In the genomic region with DNA sequence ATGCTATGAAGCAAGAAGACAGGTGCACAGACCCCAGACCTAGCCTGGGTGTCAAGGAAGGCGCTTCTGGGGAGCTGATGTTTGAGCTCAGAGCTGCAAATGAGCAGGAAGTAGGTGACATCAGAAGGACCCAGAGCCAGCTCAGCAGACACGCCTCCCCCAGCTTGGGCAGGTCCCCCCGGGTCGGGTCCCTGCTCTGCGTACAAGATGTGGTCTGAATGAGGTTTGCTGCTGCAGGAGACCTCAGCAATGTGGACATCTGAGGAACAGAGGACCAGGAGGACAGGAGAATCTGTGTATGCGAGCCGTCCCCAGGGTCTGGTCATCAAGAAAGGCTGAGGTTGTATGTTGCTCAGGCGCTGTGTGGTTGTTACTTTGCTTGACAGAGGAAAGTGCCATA, we compare ENCODE assay signal across 32 cellular contexts. TPM values are rescaled to one million over a fixed set of nuclear protein-coding genes. Genes with fewer than 3 reads are reported as not detected.
"Had no signal": no experiment of that assay in that cellular context is flagged by ENCODE, and none has a peak within 500 bp of the region (broad histone marks: within the 10 kb centered on the region; RNA-seq: fewer than 3 reads in every experiment).

No MANE protein-coding gene starts in this region.

- H3K9me3 ChIP-seq: adrenal gland, body of pancreas, breast epithelium, MG63, Peyer's patch, SJSA1, SK-N-SH had no signal

- H3K4me3 Mint-ChIP-seq: activated CD4-positive, alpha-beta T cell treated with anti-CD3 and anti-CD28 coated beads, Interleukin-2, amount 10 ng/mL, durations not matched to agents 24 days and 14 days; activated CD8-positive, alpha-beta T cell treated with anti-CD3 and anti-CD28 coated beads for 36 hours; activated naive CD4-positive, alpha-beta T cell treated with anti-CD3 and anti-CD28 coated beads for 36 hours; activated T-cell treated with anti-CD3 and anti-CD28 coated beads, Interleukin-2, amount 50 U/mL, for 4 hours; activated T-helper 1 cell treated with anti-CD3 and anti-CD28 coated beads, Interleukin-12 subunit alpha, Interleukin-12 subunit beta, Interleukin-2, Interleukin-4 antibody, amounts not matched to agents 30 ng/mL and 10 ng/mL and 1 ng/mL, durations not matched to agents 14 hours and 24 hours and 36 hours; T-helper 1 cell treated with Interleukin-12 subunit alpha and Interleukin-12 subunit beta and Interleukin-4 antibody, amounts not matched to agents 30 μg/mL and 1 μg/mL, for 36 hours; T-helper 2 cell treated with Interferon-gamma antibody and Interleukin-4, amounts not matched to agents 5 μg/mL and 100 μg/mL, for 36 hours had no signal

- H3K4me1 ChIP-seq: adrenal gland, breast epithelium, SJSA1 had no signal

- H3K27ac ChIP-seq: adrenal gland, body of pancreas, breast epithelium, Peyer's patch, SJSA1 had no signal

- H3K27ac Mint-ChIP-seq: activated CD4-positive, alpha-beta T cell treated with anti-CD3 and anti-CD28 coated beads, Interleukin-2, amount 10 ng/mL, durations not matched to agents 24 days and 14 days; activated CD8-positive, alpha-beta T cell treated with anti-CD3 and anti-CD28 coated beads for 36 hours; activated naive CD4-positive, alpha-beta T cell treated with anti-CD3 and anti-CD28 coated beads for 36 hours; activated naive CD4-positive, alpha-beta T cell treated with anti-CD3 and anti-CD28 coated beads, Interleukin-2, amount 50 U/mL, for 72 hours; activated T-helper 1 cell treated with anti-CD3 and anti-CD28 coated beads, Interleukin-12 subunit alpha, Interleukin-12 subunit beta, Interleukin-2, Interleukin-4 antibody, amounts not matched to agents 30 ng/mL and 10 ng/mL and 1 ng/mL, durations not matched to agents 14 hours and 24 hours and 36 hours; T-helper 1 cell treated with Interleukin-12 subunit alpha and Interleukin-12 subunit beta and Interleukin-4 antibody, amounts not matched to agents 30 μg/mL and 1 μg/mL, for 36 hours; T-helper 2 cell treated with Interferon-gamma antibody and Interleukin-4, amounts not matched to agents 5 μg/mL and 100 μg/mL, for 36 hours had no signal

- DNase-seq: activated CD4-positive, alpha-beta T cell treated with anti-CD3 and anti-CD28 coated beads, Interleukin-2, amount 10 ng/mL, durations not matched to agents 24 days and 14 days; activated CD4-positive, alpha-beta T cell treated with anti-CD3 and anti-CD28 coated beads, Interleukin-2, amount 50 U/mL, for 4 hours; activated CD8-positive, alpha-beta T cell treated with anti-CD3 and anti-CD28 coated beads for 36 hours; activated gamma-delta T cell treated with Interleukin-2 at 50 U/mL for 16 hours; activated naive CD4-positive, alpha-beta T cell treated with anti-CD3 and anti-CD28 coated beads for 36 hours; activated T-cell treated with anti-CD3 and anti-CD28 coated beads, Interleukin-2, amount 50 U/mL, for 4 hours; adrenal gland; body of pancreas; Karpas-422; KBM-7; MG63; NCI-H1048; NCI-H1105 treated with DMSO at 0.1 percent for 48 hours; NCI-H1436; NCI-H1694; NCI-H1930; NCI-H2081 treated with DMSO at 0.1 percent for 48 hours; NCI-H226; NCI-H446 treated with DMSO at 0.1 percent for 48 hours; NCI-H524; NCI-H69; Peyer's patch; RPMI8226; SHP77 treated with DMSO at 0.1 percent for 48 hours; SK-N-SH had no signal

- H3K9me3 Mint-ChIP-seq: activated CD4-positive, alpha-beta T cell treated with anti-CD3 and anti-CD28 coated beads, Interleukin-2, amount 10 ng/mL, durations not matched to agents 24 days and 14 days; activated CD8-positive, alpha-beta T cell treated with anti-CD3 and anti-CD28 coated beads for 36 hours; activated naive CD4-positive, alpha-beta T cell treated with anti-CD3 and anti-CD28 coated beads for 36 hours; activated T-cell treated with anti-CD3 and anti-CD28 coated beads, Interleukin-2, amount 50 U/mL, for 4 hours; activated T-helper 1 cell treated with anti-CD3 and anti-CD28 coated beads, Interleukin-12 subunit alpha, Interleukin-12 subunit beta, Interleukin-2, Interleukin-4 antibody, amounts not matched to agents 30 ng/mL and 10 ng/mL and 1 ng/mL, durations not matched to agents 14 hours and 24 hours and 36 hours; T-helper 1 cell treated with Interleukin-12 subunit alpha and Interleukin-12 subunit beta and Interleukin-4 antibody, amounts not matched to agents 30 μg/mL and 1 μg/mL, for 36 hours; T-helper 2 cell treated with Interferon-gamma antibody and Interleukin-4, amounts not matched to agents 5 μg/mL and 100 μg/mL, for 36 hours had no signal

- H3K36me3 ChIP-seq: adrenal gland, breast epithelium, MG63, Peyer's patch, SJSA1 had no signal

- H3K36me3 Mint-ChIP-seq: activated naive CD4-positive, alpha-beta T cell treated with anti-CD3 and anti-CD28 coated beads, Interleukin-2, amount 50 U/mL, for 72 hours had no signal

- H3K4me1 Mint-ChIP-seq: activated CD4-positive, alpha-beta T cell treated with anti-CD3 and anti-CD28 coated beads, Interleukin-2, amount 10 ng/mL, durations not matched to agents 24 days and 14 days had no signal

- H3K27me3 Mint-ChIP-seq: activated CD4-positive, alpha-beta T cell treated with anti-CD3 and anti-CD28 coated beads, Interleukin-2, amount 10 ng/mL, durations not matched to agents 24 days and 14 days had no signal

- H3K4me3 ChIP-seq: adrenal gland, body of pancreas, breast epithelium, MG63, Peyer's patch, SJSA1 had no signal

- H3K27me3 ChIP-seq: body of pancreas, breast epithelium, MG63, Peyer's patch, SJSA1 had no signal

- ATAC-seq: activated CD8-positive, alpha-beta T cell treated with anti-CD3 and anti-CD28 coated beads for 36 hours; activated naive CD4-positive, alpha-beta T cell treated with anti-CD3 and anti-CD28 coated beads, Interleukin-2, amount 50 U/mL, for 72 hours; activated T-cell treated with anti-CD3 and anti-CD28 coated beads, Interleukin-2, amount 50 U/mL, for 4 hours; body of pancreas had no signal

- H3K4me2 ChIP-seq: SK-N-SH had no signal

- H3K9ac ChIP-seq: SK-N-SH had no signal

RNA-seq across cellular contexts. Expression of gene TACC2, which starts 51.8 kb away (rescaled TPM):
- total RNA-seq: activated CD4-positive, alpha-beta T cell treated with anti-CD3 and anti-CD28 coated beads, Interleukin-2, amount 10 ng/mL, durations not matched to agents 24 days and 14 days; activated CD8-positive, alpha-beta memory T cell treated with anti-CD3 and anti-CD28 coated beads for 36 hours; activated CD8-positive, alpha-beta T cell treated with anti-CD3 and anti-CD28 coated beads for 36 hours; activated naive CD4-positive, alpha-beta T cell treated with anti-CD3 and anti-CD28 coated beads for 36 hours; activated naive CD4-positive, alpha-beta T cell treated with anti-CD3 and anti-CD28 coated beads, Interleukin-2, amount 50 U/mL, for 72 hours; activated T-helper 1 cell treated with anti-CD3 and anti-CD28 coated beads, Interleukin-12 subunit alpha, Interleukin-12 subunit beta, Interleukin-2, Interleukin-4 antibody, amounts not matched to agents 30 ng/mL and 10 ng/mL and 1 ng/mL, durations not matched to agents 14 hours and 24 hours and 36 hours had no signal
